Comparison of ENCODE assay signal across 1 cellular context in the genomic region with DNA sequence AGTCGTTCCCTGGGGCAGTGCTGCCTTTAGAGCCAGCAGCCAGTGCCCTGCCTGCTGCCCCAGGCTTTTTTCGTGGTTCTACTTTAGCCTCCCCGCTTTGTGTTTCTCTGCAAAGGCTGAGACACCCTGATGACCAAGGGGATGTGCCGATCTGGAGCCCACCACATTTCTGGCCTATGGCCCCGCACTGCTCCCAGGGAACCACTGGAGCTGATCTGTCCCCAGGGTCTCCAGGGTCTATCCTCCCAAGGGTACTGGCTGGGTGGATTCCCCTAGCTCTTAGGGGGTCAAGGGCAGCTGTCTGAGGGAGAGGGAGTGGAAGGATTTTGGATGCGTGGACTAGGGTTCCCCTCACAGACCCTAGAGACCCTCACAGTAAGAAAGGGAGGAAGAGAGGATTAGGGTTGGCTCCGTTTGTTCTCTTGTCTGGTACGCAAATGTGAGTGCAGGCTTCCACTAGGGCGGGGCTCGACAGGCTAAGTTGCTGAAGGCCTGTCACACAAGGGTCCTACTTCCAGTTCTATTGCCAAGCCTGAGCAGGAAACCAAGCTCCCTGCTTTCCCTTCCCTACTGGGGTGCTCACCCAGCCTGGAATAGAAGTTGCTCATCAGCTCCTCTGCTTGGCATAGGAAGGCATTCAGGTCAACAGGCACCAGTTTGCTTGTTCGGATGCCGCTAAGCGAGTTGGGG.
TF ChIP-seq lines count a peak whose summit lies in the region.

No MANE protein-coding gene starts in this region.

TF ChIP-seq in K562, 482 proteins besides CTCF, POLR2A, EP300 and RAD21:
- TF ChIP-seq, protein P1, sequence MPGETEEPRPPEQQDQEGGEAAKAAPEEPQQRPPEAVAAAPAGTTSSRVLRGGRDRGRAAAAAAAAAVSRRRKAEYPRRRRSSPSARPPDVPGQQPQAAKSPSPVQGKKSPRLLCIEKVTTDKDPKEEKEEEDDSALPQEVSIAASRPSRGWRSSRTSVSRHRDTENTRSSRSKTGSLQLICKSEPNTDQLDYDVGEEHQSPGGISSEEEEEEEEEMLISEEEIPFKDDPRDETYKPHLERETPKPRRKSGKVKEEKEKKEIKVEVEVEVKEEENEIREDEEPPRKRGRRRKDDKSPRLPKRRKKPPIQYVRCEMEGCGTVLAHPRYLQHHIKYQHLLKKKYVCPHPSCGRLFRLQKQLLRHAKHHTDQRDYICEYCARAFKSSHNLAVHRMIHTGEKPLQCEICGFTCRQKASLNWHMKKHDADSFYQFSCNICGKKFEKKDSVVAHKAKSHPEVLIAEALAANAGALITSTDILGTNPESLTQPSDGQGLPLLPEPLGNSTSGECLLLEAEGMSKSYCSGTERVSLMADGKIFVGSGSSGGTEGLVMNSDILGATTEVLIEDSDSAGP (CRISPR knock-in tag; IDR thresholded peaks at IDR 0.05) = no peak
- no peak for TF ChIP-seq ZNF445 (CRISPR knock-in tag; IDR thresholded peaks at IDR 0.05; ENCODE audit: low read depth)
